In genomic region chr2:128365217-128365905, GRCh38 we compare ENCODE assay signal across 32 cellular contexts. TPM values are rescaled to one million over a fixed set of nuclear protein-coding genes. Genes with fewer than 3 reads are reported as not detected.
DNase-seq lines count a peak whose midpoint lies in the region; ATAC-seq and TF ChIP-seq lines count a peak whose summit lies in the region.
"Had no signal": no experiment of that assay in that cellular context is flagged by ENCODE, and none has a peak within 500 bp of the region (broad histone marks: within the 10 kb centered on the region; RNA-seq: fewer than 3 reads in every experiment).

No MANE protein-coding gene starts in this region.

- H3K4me3 Mint-ChIP-seq in natural killer cell treated with Interleukin-12 subunit alpha and Interleukin-12 subunit beta and Interleukin-15 and Interleukin-18, amount 100 ng/mL, for 72 hours: no peak overlapping the region
- H3K4me3 Mint-ChIP-seq in natural killer cell: no peak overlapping the region
- H3K4me3 Mint-ChIP-seq in chondrocyte (ENCODE audit: unreplicated experiment): no peak overlapping the region
- no peak overlapping the region for H3K4me3 Mint-ChIP-seq in nephron
- H3K4me3 Mint-ChIP-seq: activated CD4-positive, alpha-beta memory T cell treated with anti-CD3 and anti-CD28 coated beads, Interleukin-2, amount 10 ng/mL, durations not matched to agents 7 days and 5 days; dendritic cell treated with granulocyte-macrophage colony-stimulating factor and Interleukin-4, amounts not matched to agents 40 ng/mL and 50 ng/mL, for 4 days; naive B cell; stimulated activated memory B cell treated with anti-CD40 and anti-IgM and Interleukin-4, amounts not matched to agents 10 μg/mL and 1 μg/mL and 100 μg/mL, for 72 hours had no signal

- peak; percentile 41 for DNase-seq in natural killer cell treated with Interleukin-12 subunit alpha and Interleukin-12 subunit beta and Interleukin-15 and Interleukin-18, amount 100 ng/mL, for 72 hours (ENCODE audit: low spot score)
- no peak for DNase-seq in natural killer cell
- no peak for DNase-seq in chondrocyte (ENCODE audit: low spot score)
- DNase-seq in esophagus muscularis mucosa (ENCODE audit: extremely low spot score): no peak
- no peak for DNase-seq in activated CD4-positive, alpha-beta T cell treated with anti-CD3 and anti-CD28 coated beads, Interleukin-2, amount 50 U/mL, for 4 hours
- DNase-seq: activated CD4-positive, alpha-beta memory T cell treated with anti-CD3 and anti-CD28 coated beads, Interleukin-2, amount 10 ng/mL, durations not matched to agents 7 days and 5 days; activated CD4-positive, CD25-positive, alpha-beta regulatory T cell treated with anti-CD3 and anti-CD28 coated beads, Interleukin-2, amount 50 U/mL, for 72 hours; anterior cingulate cortex; Calu3; central memory CD4-positive, alpha-beta T cell; DMS79 treated with DMSO at 0.1 percent for 48 hours; foreskin melanocyte; islet precursor cell; Kasumi-1; left lung; midbrain; MV-4-11; naive B cell; NCI-H1436; NCI-H2081 treated with DMSO at 0.1 percent for 48 hours; NCI-H2227 treated with DMSO at 0.1 percent for 48 hours; NCI-H526; OCI-M1 had no signal

- no peaks in the 10 kb centered on the region for H3K36me3 Mint-ChIP-seq in natural killer cell treated with Interleukin-12 subunit alpha and Interleukin-12 subunit beta and Interleukin-15 and Interleukin-18, amount 100 ng/mL, for 72 hours
- H3K36me3 Mint-ChIP-seq in natural killer cell (no peaks in the 10 kb centered on the region), chondrocyte (ENCODE audit: low read depth) (no peaks in the 10 kb centered on the region), nephron (ENCODE audit: low read depth) (no peaks in the 10 kb centered on the region)
- H3K36me3 Mint-ChIP-seq: activated naive CD4-positive, alpha-beta T cell treated with anti-CD3 and anti-CD28 coated beads, Interleukin-2, amount 50 U/mL, for 72 hours; naive B cell; stimulated activated memory B cell treated with anti-CD40 and anti-IgM and Interleukin-4, amounts not matched to agents 10 μg/mL and 1 μg/mL and 100 μg/mL, for 72 hours had no signal

- peaks cover 0 to 5% of the 10 kb centered on the region in 2 donors for H3K4me1 Mint-ChIP-seq in natural killer cell treated with Interleukin-12 subunit alpha and Interleukin-12 subunit beta and Interleukin-15 and Interleukin-18, amount 100 ng/mL, for 72 hours (ENCODE audit: low read depth in 2 of 2)
- peaks cover 2 to 8% of the 10 kb centered on the region in 2 donors for H3K4me1 Mint-ChIP-seq in natural killer cell
- peaks cover 72% of the 10 kb centered on the region for H3K4me1 Mint-ChIP-seq in chondrocyte (ENCODE audit: low read depth)
- peaks cover 80% of the 10 kb centered on the region for H3K4me1 Mint-ChIP-seq in nephron
- H3K4me1 Mint-ChIP-seq: activated CD4-positive, alpha-beta memory T cell treated with anti-CD3 and anti-CD28 coated beads, Interleukin-2, amount 10 ng/mL, durations not matched to agents 7 days and 5 days; naive B cell; stimulated activated memory B cell treated with anti-CD40 and anti-IgM and Interleukin-4, amounts not matched to agents 10 μg/mL and 1 μg/mL and 100 μg/mL, for 72 hours had no signal

- no peak overlapping the region for H3K27ac ChIP-seq in esophagus muscularis mucosa (replicated peaks in 1 of 4)
- H3K27ac ChIP-seq: heart left ventricle, left lung, RWPE1 had no signal

- no peaks in the 10 kb centered on the region for H3K9me3 ChIP-seq in esophagus muscularis mucosa
- H3K9me3 ChIP-seq: heart left ventricle, left lung had no signal

- H3K9me3 Mint-ChIP-seq in natural killer cell treated with Interleukin-12 subunit alpha and Interleukin-12 subunit beta and Interleukin-15 and Interleukin-18, amount 100 ng/mL, for 72 hours: no peaks in the 10 kb centered on the region
- H3K9me3 Mint-ChIP-seq in natural killer cell: no peaks in the 10 kb centered on the region
- no peaks in the 10 kb centered on the region for H3K9me3 Mint-ChIP-seq in chondrocyte (ENCODE audit: low read depth)
- no peaks in the 10 kb centered on the region for H3K9me3 Mint-ChIP-seq in nephron
- H3K9me3 Mint-ChIP-seq: activated CD4-positive, alpha-beta memory T cell treated with anti-CD3 and anti-CD28 coated beads, Interleukin-2, amount 10 ng/mL, durations not matched to agents 7 days and 5 days; activated naive CD4-positive, alpha-beta T cell treated with anti-CD3 and anti-CD28 coated beads, Interleukin-2, amount 50 U/mL, for 72 hours; dendritic cell treated with granulocyte-macrophage colony-stimulating factor and Interleukin-4, amounts not matched to agents 40 ng/mL and 50 ng/mL, for 4 days; naive B cell; stimulated activated memory B cell treated with anti-CD40 and anti-IgM and Interleukin-4, amounts not matched to agents 10 μg/mL and 1 μg/mL and 100 μg/mL, for 72 hours had no signal

- no peak for ATAC-seq in natural killer cell treated with Interleukin-12 subunit alpha and Interleukin-12 subunit beta and Interleukin-15 and Interleukin-18, amount 100 ng/mL, for 72 hours
- ATAC-seq in natural killer cell (no peak), HG02981 (IDR thresholded peaks at IDR 0.05; ENCODE audit: unreplicated experiment) (no peak), GM19452 (IDR thresholded peaks at IDR 0.05; ENCODE audit: unreplicated experiment) (no peak)
- ATAC-seq: activated naive CD4-positive, alpha-beta T cell treated with anti-CD3 and anti-CD28 coated beads, Interleukin-2, amount 50 U/mL, for 72 hours; heart left ventricle; HepG2; left lung; stimulated activated memory B cell treated with anti-CD40 and anti-IgM and Interleukin-4, amounts not matched to agents 10 μg/mL and 1 μg/mL and 100 μg/mL, for 72 hours had no signal

- intact Hi-C loops in natural killer cell (cut with micrococcal nuclease): no loop called here
- intact Hi-C loops in esophagus muscularis mucosa (cut with DNase I): no loop called here

- no peak for TF ChIP-seq EP300 in esophagus muscularis mucosa (IDR thresholded peaks at IDR 0.05)

- H3K36me3 ChIP-seq in esophagus muscularis mucosa: no peaks in the 10 kb centered on the region
- H3K36me3 ChIP-seq: heart left ventricle, left lung had no signal

- no peaks in the 10 kb centered on the region for H3K27me3 ChIP-seq in esophagus muscularis mucosa
- H3K27me3 ChIP-seq: heart left ventricle, left lung had no signal

- 63% methylated on average over 4 of the region's 12 CpGs for WGBS in esophagus muscularis mucosa

- no peak for TF ChIP-seq POLR2A in esophagus muscularis mucosa (IDR thresholded peaks at IDR 0.05; ENCODE audit: low read depth)

- no peak overlapping the region for H3K27ac Mint-ChIP-seq in natural killer cell treated with Interleukin-12 subunit alpha and Interleukin-12 subunit beta and Interleukin-15 and Interleukin-18, amount 100 ng/mL, for 72 hours
- H3K27ac Mint-ChIP-seq in natural killer cell (no peak overlapping the region), chondrocyte (ENCODE audit: unreplicated experiment) (peak overlapping the region; percentile 12), nephron (peak overlapping the region; percentile 27 to 60 (median 34))
- H3K27ac Mint-ChIP-seq: activated CD4-positive, alpha-beta memory T cell treated with anti-CD3 and anti-CD28 coated beads, Interleukin-2, amount 10 ng/mL, durations not matched to agents 7 days and 5 days; dendritic cell treated with granulocyte-macrophage colony-stimulating factor and Interleukin-4, amounts not matched to agents 40 ng/mL and 50 ng/mL, for 4 days; stimulated activated memory B cell treated with anti-CD40 and anti-IgM and Interleukin-4, amounts not matched to agents 10 μg/mL and 1 μg/mL and 100 μg/mL, for 72 hours had no signal

- H3K4me3 ChIP-seq in esophagus muscularis mucosa: no peak overlapping the region
- H3K4me3 ChIP-seq: heart left ventricle, left lung had no signal

- no peak for TF ChIP-seq CTCF in natural killer cell (IDR thresholded peaks at IDR 0.05)
- TF ChIP-seq CTCF in chondrocyte (IDR thresholded peaks at IDR 0.05): no peak
- no peak for TF ChIP-seq CTCF in nephron (IDR thresholded peaks at IDR 0.05; ENCODE audit: unreplicated experiment in 3 of 3)
- TF ChIP-seq CTCF in esophagus muscularis mucosa (IDR thresholded peaks at IDR 0.05): no peak

- peaks cover 0 to 7% of the 10 kb centered on the region in 2 donors for H3K27me3 Mint-ChIP-seq in natural killer cell treated with Interleukin-12 subunit alpha and Interleukin-12 subunit beta and Interleukin-15 and Interleukin-18, amount 100 ng/mL, for 72 hours
- H3K27me3 Mint-ChIP-seq in natural killer cell (ENCODE audit: low read depth in 2 of 2) (peaks cover 7 to 9% of the 10 kb centered on the region in 2 donors), chondrocyte (ENCODE audit: low read depth) (no peaks in the 10 kb centered on the region), nephron (ENCODE audit: low read depth) (peaks cover 9% of the 10 kb centered on the region)
- H3K27me3 Mint-ChIP-seq: activated CD4-positive, alpha-beta memory T cell treated with anti-CD3 and anti-CD28 coated beads, Interleukin-2, amount 10 ng/mL, durations not matched to agents 7 days and 5 days; naive B cell had no signal

- H3K4me1 ChIP-seq in esophagus muscularis mucosa: peaks cover 7 to 60% (median 31%) of the 10 kb centered on the region in 4 donors
- H3K4me1 ChIP-seq: left lung had no signal

RNA-seq across cellular contexts. Expression of gene HS6ST1, which starts 46.7 kb away (rescaled TPM):
- total RNA-seq in natural killer cell treated with Interleukin-12 subunit alpha and Interleukin-12 subunit beta and Interleukin-15 and Interleukin-18, amount 100 ng/mL, for 72 hours: 10 to 100 TPM; 17.5 to 25.5 TPM
- total RNA-seq in natural killer cell (10 to 100 TPM; 18.9 to 35.9 (median 28.8) TPM), chondrocyte (30.0 to 39.2 TPM (median 33.1 TPM) in 3 replicates), esophagus muscularis mucosa (10 to 100 TPM; 17.4 to 62.2 (median 38.5) TPM)

Comparison
In these comparisons a context has a peak if more than half of its experiments do, and no peak if none do; other contexts are left out.
1. H3K27ac Mint-ChIP-seq: peak in chondrocyte (single experiment) and nephron (3 of 3); none in natural killer cell treated with Interleukin-12 subunit alpha and Interleukin-12 subunit beta and Interleukin-15 and Interleukin-18, amount 100 ng/mL, for 72 hours (0 of 2) and natural killer cell (0 of 2).